2 cellular contexts compared by ENCODE assay signal in the genomic region with DNA sequence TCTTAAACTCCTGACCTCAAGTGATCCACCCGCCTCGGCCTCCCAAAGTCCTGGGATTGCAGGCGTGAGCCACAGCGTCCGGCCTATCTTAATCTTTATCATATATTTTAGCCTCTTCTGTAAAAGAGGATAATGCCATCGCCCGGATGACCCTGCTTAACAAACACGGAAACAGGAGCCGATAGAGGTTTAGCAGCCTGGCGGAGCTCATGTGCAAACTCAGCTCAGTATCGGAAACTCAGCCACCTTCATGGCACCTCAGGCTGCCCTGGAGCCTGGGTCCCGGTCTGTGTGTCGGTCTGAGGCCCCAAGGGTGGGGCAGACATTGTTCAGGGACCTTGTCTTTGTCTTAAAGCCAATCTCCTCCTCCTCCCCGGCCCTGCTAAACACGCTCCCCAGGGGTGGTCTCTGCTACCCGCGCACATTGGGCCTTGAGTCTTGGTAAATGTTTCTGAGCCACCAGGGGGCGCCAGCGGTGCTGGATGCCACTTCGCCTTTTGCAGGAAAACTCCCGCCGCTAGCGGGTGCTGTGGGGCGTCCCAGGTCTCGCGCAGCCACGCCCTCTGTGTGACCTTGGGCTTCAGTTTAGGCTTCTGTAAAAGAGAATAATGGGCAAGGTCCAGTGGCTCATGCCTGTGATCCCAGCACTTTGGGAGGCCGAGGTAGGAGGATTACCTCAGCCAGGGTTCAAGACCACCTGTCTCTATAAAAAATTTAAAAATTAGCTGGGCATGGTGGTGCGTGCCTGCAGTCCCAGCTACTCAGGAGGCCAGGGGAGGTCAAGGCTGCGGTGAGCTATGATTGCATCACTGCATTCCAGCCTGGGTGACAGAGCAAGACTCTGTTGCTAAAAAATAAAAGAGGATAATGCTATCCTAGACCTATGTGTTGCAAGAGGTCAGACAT.
TF ChIP-seq lines count a peak whose summit lies in the region.

No MANE protein-coding gene starts in this region.

TF ChIP-seq in A549, 52 proteins besides CTCF, POLR2A, EP300 and RAD21 (continued from another document):
- TF ChIP-seq, protein P1, sequence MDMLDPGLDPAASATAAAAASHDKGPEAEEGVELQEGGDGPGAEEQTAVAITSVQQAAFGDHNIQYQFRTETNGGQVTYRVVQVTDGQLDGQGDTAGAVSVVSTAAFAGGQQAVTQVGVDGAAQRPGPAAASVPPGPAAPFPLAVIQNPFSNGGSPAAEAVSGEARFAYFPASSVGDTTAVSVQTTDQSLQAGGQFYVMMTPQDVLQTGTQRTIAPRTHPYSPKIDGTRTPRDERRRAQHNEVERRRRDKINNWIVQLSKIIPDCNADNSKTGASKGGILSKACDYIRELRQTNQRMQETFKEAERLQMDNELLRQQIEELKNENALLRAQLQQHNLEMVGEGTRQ (IDR thresholded peaks at IDR 0.05): no peak
- no peak for TF ChIP-seq HOXA7 (CRISPR knock-in tag; IDR thresholded peaks at IDR 0.05)

TF ChIP-seq in Ishikawa, 13 proteins besides CTCF, POLR2A, EP300 and RAD21 (continued from another document):
- no peak for TF ChIP-seq TAF1 (IDR thresholded peaks at IDR 0.05; ENCODE audit: low read depth)
- no peak for TF ChIP-seq CREB1 (IDR thresholded peaks at IDR 0.05; ENCODE audit: low read depth)
